Comparison of ENCODE assay signal across 12 cellular contexts in genomic region chr1:30872948-30873263, GRCh38.
"Had no signal": no experiment of that assay in that cellular context is flagged by ENCODE, and none has a peak within 500 bp of the region (broad histone marks: within the 10 kb centered on the region; RNA-seq: fewer than 3 reads in every experiment).

No MANE protein-coding gene starts in this region.

- ATAC-seq: esophagus mucosa, natural killer cell had no signal

- H3K4me3 ChIP-seq: adrenal gland, dorsolateral prefrontal cortex, left lung, right atrium auricular region, skin epidermis, tibial nerve had no signal

- DNase-seq: activated CD4-positive, alpha-beta T cell treated with anti-CD3 and anti-CD28 coated beads for 48 hours; activated naive CD4-positive, alpha-beta T cell treated with Interleukin-2 at 50 U/mL for 16 hours; adrenal gland; dorsolateral prefrontal cortex; glutamatergic neuron; left lung; natural killer cell had no signal

- FAIRE-seq: islet of Langerhans had no signal
